In the genomic region with DNA sequence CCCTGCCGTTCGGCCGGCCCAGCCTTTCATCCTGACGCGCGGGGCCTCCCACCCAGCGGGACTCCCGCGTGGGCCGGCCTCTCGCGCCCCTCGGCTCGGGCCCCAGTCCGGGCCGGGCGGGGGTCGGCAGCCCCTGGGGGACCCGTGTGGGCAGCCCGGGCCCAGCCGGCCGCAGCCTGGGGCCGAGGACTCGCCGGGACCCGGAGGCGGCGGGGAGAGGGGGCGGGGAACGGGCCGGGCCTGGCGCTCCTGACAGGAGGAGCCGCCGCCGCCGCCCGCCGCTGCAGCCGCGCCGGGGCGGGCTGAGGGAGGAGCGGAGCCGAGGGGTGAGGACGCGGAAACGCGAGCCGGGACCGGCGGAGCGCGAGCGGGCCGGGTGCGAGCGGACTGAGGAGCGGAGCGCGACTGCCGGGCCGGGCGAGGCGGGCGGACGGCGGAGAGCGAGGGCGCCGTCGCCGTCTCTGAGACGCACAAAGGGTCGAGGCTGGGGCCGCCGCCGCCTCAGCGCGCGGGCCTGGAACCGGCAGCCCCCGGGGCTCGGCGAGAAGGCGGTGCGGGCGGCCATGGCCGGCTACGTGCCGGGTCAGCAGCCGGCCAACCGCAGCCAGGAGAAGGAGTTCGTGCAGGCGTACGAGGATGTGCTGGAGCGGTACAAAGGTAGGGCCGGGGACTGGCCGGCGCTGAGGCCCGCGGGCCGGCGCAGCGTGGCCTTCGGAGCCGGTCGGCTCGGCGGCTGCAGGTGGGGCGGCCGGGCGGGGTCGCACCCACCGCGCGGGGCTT, we compare ENCODE assay signal across 8 cellular contexts.
DNase-seq lines count a peak whose midpoint lies in the region; ATAC-seq, FAIRE-seq and TF ChIP-seq lines count a peak whose summit lies in the region.

No MANE protein-coding gene starts in this region.

- H3K4me1 ChIP-seq in KMS-11 (ENCODE audit: low read depth, poor library complexity, severe bottlenecking): peaks cover 45% of the 10 kb centered on the region

- peak; percentile 75 for DNase-seq in AG08395 (ENCODE audit: low spot score)
- DNase-seq in UCSD-AML1 (lab: John Stamatoyannopoulos, UW; ENCODE audit: unreplicated experiment): peak; percentile 58
- no peak for DNase-seq in bronchial epithelial cell (ENCODE audit: low read depth)
- DNase-seq in iris pigment epithelial cell (ENCODE audit: low read depth): peak; percentile 72
- DNase-seq in stimulated activated CD4-positive, alpha-beta T cell treated with anti-CD3 and anti-CD28 coated beads, Interleukin-12 subunit alpha, Interleukin-12 subunit beta, amount 100 ng/mL, for 4 hours: peak; percentile 65
- DNase-seq in NCI-H128 (lab: John Stamatoyannopoulos, UW; ENCODE audit: unreplicated experiment): no peak

- H3K36me3 ChIP-seq in KMS-11 (ENCODE audit: insufficient read depth): no peaks in the 10 kb centered on the region
- H3K36me3 ChIP-seq in bronchial epithelial cell (ENCODE audit: control insufficient read depth, insufficient read depth, low read length): no peaks in the 10 kb centered on the region

- peak overlapping the region; percentile 83 for H3K9ac ChIP-seq in KMS-11

- no peak for FAIRE-seq in bronchial epithelial cell (lab: Jason Lieb, UNC)

- H3K27ac ChIP-seq in KMS-11: peak overlapping the region; percentile 46

- H4K20me1 ChIP-seq in KMS-11 (ENCODE audit: insufficient read depth): no peaks in the 10 kb centered on the region; the same call in 1 of the 2 replicates

- H3K27me3 ChIP-seq in KMS-11 (ENCODE audit: insufficient read depth, low read depth) (no peaks in the 10 kb centered on the region), bronchial epithelial cell (ENCODE audit: control insufficient read depth, insufficient read depth, low read length) (no peaks in the 10 kb centered on the region)

- ATAC-seq in GM19025 (IDR thresholded peaks at IDR 0.05; ENCODE audit: low read depth, unreplicated experiment): peak; percentile 51

- H3K4me2 ChIP-seq in KMS-11: peak overlapping the region; percentile 94; the same call in 1 of the 2 replicates

- peak overlapping the region; percentile 96 for H2AFZ ChIP-seq in KMS-11 (ENCODE audit: low read depth)

- TF ChIP-seq CTCF in KMS-11 (conservative IDR thresholded peaks at IDR 0.05; ENCODE audit: low read depth, low read length) (no peak), bronchial epithelial cell (IDR thresholded peaks at IDR 0.05; ENCODE audit: insufficient read depth, low read length, severe bottlenecking) (no peak)

- H3K4me3 ChIP-seq in KMS-11 (IDR thresholded peaks at IDR 0.05; ENCODE audit: insufficient read depth, low read depth, low read length) (no peak overlapping the region), bronchial epithelial cell (ENCODE audit: low read depth, low read length) (peak overlapping the region; percentile 77)

- peaks cover 29% of the 10 kb centered on the region for H3K79me2 ChIP-seq in KMS-11 (ENCODE audit: insufficient read depth, low read depth)

Comparison
In these comparisons a context has a peak if more than half of its experiments do, and no peak if none do; other contexts are left out.
1. DNase-seq: peak in AG08395 (single experiment), UCSD-AML1 (single experiment), iris pigment epithelial cell (single experiment) and stimulated activated CD4-positive, alpha-beta T cell treated with anti-CD3 and anti-CD28 coated beads, Interleukin-12 subunit alpha, Interleukin-12 subunit beta, amount 100 ng/mL, for 4 hours (single experiment); none in bronchial epithelial cell (single experiment) and NCI-H128 (single experiment).